8 cellular contexts compared by ENCODE assay signal in the genomic region with DNA sequence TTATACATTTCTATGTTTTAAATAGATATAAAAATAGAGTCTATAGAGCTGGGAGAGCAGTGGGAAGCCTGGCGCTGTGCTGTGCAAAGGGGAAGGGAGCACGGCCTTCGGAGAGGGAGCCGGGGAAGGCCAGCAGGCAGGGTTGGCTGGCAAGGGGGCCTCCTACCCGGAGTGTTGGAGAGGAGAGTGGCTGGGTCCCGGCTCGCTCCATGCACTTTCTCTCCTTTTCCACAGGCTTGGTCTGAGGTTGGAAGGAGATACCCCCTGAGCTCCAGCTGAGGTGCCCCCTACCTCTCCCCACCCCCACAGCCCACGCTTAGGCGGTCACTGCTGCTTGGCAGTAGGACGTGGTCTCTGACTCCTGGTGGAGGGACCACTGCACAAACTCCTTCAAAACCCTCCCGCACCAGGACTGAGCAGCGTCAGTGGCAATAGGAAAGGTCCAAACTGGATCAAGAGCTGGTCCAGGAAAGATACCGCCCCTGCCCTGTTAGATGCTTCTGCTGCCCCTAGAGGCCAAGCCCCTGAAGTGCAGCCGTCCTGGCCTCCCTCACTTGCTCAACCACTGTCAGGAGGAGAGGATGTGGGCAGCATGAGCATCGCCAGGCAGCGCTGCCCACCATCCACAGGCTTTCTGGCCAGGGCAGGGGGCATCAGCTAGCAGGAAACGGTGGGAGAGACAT. TPM values are rescaled to one million over a fixed set of nuclear protein-coding genes. Genes with fewer than 3 reads are reported as not detected.
DNase-seq lines count a peak whose midpoint lies in the region; ATAC-seq, FAIRE-seq and TF ChIP-seq lines count a peak whose summit lies in the region.

No MANE protein-coding gene starts in this region.

- H3K4me3 ChIP-seq in endothelial cell of umbilical vein (replicated peaks in 1 of 3; ENCODE audit: insufficient read depth in 1 of 3, low read depth in 1 of 3, low read length in 3 of 3) = no peak overlapping the region
- H3K4me3 ChIP-seq in naive thymus-derived CD4-positive, alpha-beta T cell (ENCODE audit: low read length) = no peak overlapping the region

- H3K27me3 Mint-ChIP-seq in HFFc6 (ENCODE audit: insufficient read depth) = peaks cover 25% of the 10 kb centered on the region
- peaks cover 3 to 19% (median 15%) of the 10 kb centered on the region in 5 donors for H3K27me3 Mint-ChIP-seq in naive thymus-derived CD4-positive, alpha-beta T cell
- H3K27me3 Mint-ChIP-seq in stimulated activated memory B cell treated with anti-CD40 and anti-IgM and Interleukin-4, amounts not matched to agents 10 μg/mL and 1 μg/mL and 100 μg/mL, for 72 hours = peaks cover 35% of the 10 kb centered on the region

- H3K27me3 ChIP-seq in endothelial cell of umbilical vein (ENCODE audit: control insufficient read depth in 2 of 2, insufficient read depth in 2 of 2, low read length in 2 of 2) = peaks cover 4 to 12% of the 10 kb centered on the region in 2 experiments
- no peaks in the 10 kb centered on the region for H3K27me3 ChIP-seq in naive thymus-derived CD4-positive, alpha-beta T cell (ENCODE audit: control insufficient read depth in 2 of 2, insufficient read depth in 2 of 2, low read length in 2 of 2)

- POLR2A ChIA-PET in endothelial cell of umbilical vein (lab: Charles Lee) = interaction anchor here (1.1 kb wide), 1 partner anchor 9 kb away, joined by 3 read pairs; no protein-coding TSS in a partner anchor
- POLR2A ChIA-PET in naive thymus-derived CD4-positive, alpha-beta T cell (lab: Charles Lee) = no interaction called here

- H3K36me3 ChIP-seq in endothelial cell of umbilical vein (ENCODE audit: control insufficient read depth in 2 of 2, extremely low read depth in 1 of 2, insufficient read depth in 2 of 2, low read length in 2 of 2) = no peaks in the 10 kb centered on the region
- H3K36me3 ChIP-seq in naive thymus-derived CD4-positive, alpha-beta T cell (ENCODE audit: control insufficient read depth in 2 of 3, insufficient read depth in 3 of 3, low read length in 3 of 3) = no peaks in the 10 kb centered on the region

- no peaks in the 10 kb centered on the region for H3K9me1 ChIP-seq in endothelial cell of umbilical vein (replicated peaks; ENCODE audit: control insufficient read depth, extremely low read depth, insufficient read depth, low read length)

- CTCF ChIA-PET in endothelial cell of umbilical vein (lab: Charles Lee) = interaction anchor here (0.7 to 3.1 kb wide), 26 partner anchors 8 to 538 kb away, joined by 3 to 35 read pairs (median 3); no protein-coding TSS in a partner anchor
- CTCF ChIA-PET in naive thymus-derived CD4-positive, alpha-beta T cell (lab: Charles Lee) = interaction anchor here (0.6 kb wide), 2 partner anchors 14 to 39 kb away, joined by 3 read pairs; no protein-coding TSS in a partner anchor

- H3K9me3 ChIP-seq in endothelial cell of umbilical vein (replicated peaks; ENCODE audit: control insufficient read depth, insufficient read depth, low read length) = no peaks in the 10 kb centered on the region
- H3K9me3 ChIP-seq in naive thymus-derived CD4-positive, alpha-beta T cell (ENCODE audit: control insufficient read depth in 2 of 3, low read length in 3 of 3) = no peaks in the 10 kb centered on the region

- intact Hi-C loops in endothelial cell of umbilical vein (cut with micrococcal nuclease) = loop anchor here (2.0 kb wide), 1 partner anchor 122 kb away; no protein-coding TSS in a partner anchor
- intact Hi-C loops in naive thymus-derived CD4-positive, alpha-beta T cell (cut with micrococcal nuclease) = loop anchor here in 1 of 2 donors (2.0 kb wide), 1 partner anchor 122 kb away; no protein-coding TSS in a partner anchor

- H3K4me2 ChIP-seq in endothelial cell of umbilical vein (ENCODE audit: insufficient read depth, low read length) = no peak overlapping the region

- H3K9me3 Mint-ChIP-seq in HFFc6 = no peaks in the 10 kb centered on the region
- H3K9me3 Mint-ChIP-seq in naive thymus-derived CD4-positive, alpha-beta T cell = peaks cover 0 to 3% (median 0%) of the 10 kb centered on the region in 11 donors
- H3K9me3 Mint-ChIP-seq in stimulated activated memory B cell treated with anti-CD40 and anti-IgM and Interleukin-4, amounts not matched to agents 10 μg/mL and 1 μg/mL and 100 μg/mL, for 72 hours = no peaks in the 10 kb centered on the region

- H3K9ac ChIP-seq in endothelial cell of umbilical vein (replicated peaks; ENCODE audit: extremely low read depth, insufficient read depth, low read length) = no peak overlapping the region

- H2AFZ ChIP-seq in endothelial cell of umbilical vein (ENCODE audit: low read depth, low read length) = no peak overlapping the region

- TF ChIP-seq CTCF in GM10266 (IDR thresholded peaks at IDR 0.05; ENCODE audit: control insufficient read depth, insufficient read depth, low read depth, missing control alignments) (peak; percentile 74), HFFc6 (IDR thresholded peaks at IDR 0.05) (peak; percentile 85), endothelial cell of umbilical vein (IDR thresholded peaks at IDR 0.05; ENCODE audit: extremely low read depth in 1 of 2, insufficient read depth in 1 of 2, low read depth in 1 of 2, low read length in 2 of 2) (peak; percentile 73 to 91)

- no peaks in the 10 kb centered on the region for H3K79me2 ChIP-seq in endothelial cell of umbilical vein (ENCODE audit: control insufficient read depth, insufficient read depth, low read length)

- H3K4me1 Mint-ChIP-seq in HFFc6 (ENCODE audit: low read depth) = no peaks in the 10 kb centered on the region
- H3K4me1 Mint-ChIP-seq in naive thymus-derived CD4-positive, alpha-beta T cell = peaks cover 0 to 3% (median 0%) of the 10 kb centered on the region in 7 donors
- no peaks in the 10 kb centered on the region for H3K4me1 Mint-ChIP-seq in stimulated activated memory B cell treated with anti-CD40 and anti-IgM and Interleukin-4, amounts not matched to agents 10 μg/mL and 1 μg/mL and 100 μg/mL, for 72 hours

- no peak for TF ChIP-seq POLR2A in endothelial cell of umbilical vein (IDR thresholded peaks at IDR 0.05; ENCODE audit: low read depth, low read length)

- peak; percentile 58 for FAIRE-seq in endothelial cell of umbilical vein (lab: Jason Lieb, UNC)

- H3K27ac ChIP-seq in endothelial cell of umbilical vein (ENCODE audit: insufficient read depth, low read depth, low read length) = no peak overlapping the region
- H3K27ac ChIP-seq in naive thymus-derived CD4-positive, alpha-beta T cell (ENCODE audit: low read depth, low read length) = no peak overlapping the region

- no peak overlapping the region for H3K4me3 Mint-ChIP-seq in HFFc6
- no peak overlapping the region for H3K4me3 Mint-ChIP-seq in naive thymus-derived CD4-positive, alpha-beta T cell
- H3K4me3 Mint-ChIP-seq in stimulated activated memory B cell treated with anti-CD40 and anti-IgM and Interleukin-4, amounts not matched to agents 10 μg/mL and 1 μg/mL and 100 μg/mL, for 72 hours = no peak overlapping the region

- dilution Hi-C loops in endothelial cell of umbilical vein (cut with MboI; ENCODE audit: extremely low pct_ligation_motif_present, low sequenced_read_pairs) = no loop called here

- H4K20me1 ChIP-seq in endothelial cell of umbilical vein (replicated peaks; ENCODE audit: control insufficient read depth, extremely low read depth, insufficient read depth, low read length) = no peaks in the 10 kb centered on the region

- BruUV-seq in endothelial cell of umbilical vein (replicated peaks; lab: Mats Ljungman, UMichigan) = no TSS peak

- peak; percentile 82 for ATAC-seq in naive thymus-derived CD4-positive, alpha-beta T cell
- ATAC-seq in stimulated activated memory B cell treated with anti-CD40 and anti-IgM and Interleukin-4, amounts not matched to agents 10 μg/mL and 1 μg/mL and 100 μg/mL, for 72 hours = peak; percentile 55

- no peak overlapping the region for H3K27ac Mint-ChIP-seq in HFFc6
- H3K27ac Mint-ChIP-seq in naive thymus-derived CD4-positive, alpha-beta T cell = no peak overlapping the region
- no peak overlapping the region for H3K27ac Mint-ChIP-seq in stimulated activated memory B cell treated with anti-CD40 and anti-IgM and Interleukin-4, amounts not matched to agents 10 μg/mL and 1 μg/mL and 100 μg/mL, for 72 hours

- H3K36me3 Mint-ChIP-seq in HFFc6 (ENCODE audit: low read depth) = no peaks in the 10 kb centered on the region
- H3K36me3 Mint-ChIP-seq in naive thymus-derived CD4-positive, alpha-beta T cell = peaks cover 0 to 3% (median 0%) of the 10 kb centered on the region in 5 donors
- no peaks in the 10 kb centered on the region for H3K36me3 Mint-ChIP-seq in stimulated activated memory B cell treated with anti-CD40 and anti-IgM and Interleukin-4, amounts not matched to agents 10 μg/mL and 1 μg/mL and 100 μg/mL, for 72 hours

- DNase-seq in GM10266 (ENCODE audit: extremely low spot score) (peak; percentile 82), HFFc6 (peak; percentile 32), NCI-H82 (lab: John Stamatoyannopoulos, UW) (peak; percentile 68), endothelial cell of umbilical vein (ENCODE audit: low read depth, low spot score) (peak; percentile 52), NCI-H524 treated with DMSO at 0.1 percent for 48 hours (lab: John Stamatoyannopoulos, UW) (no peak)
- peak; percentile 3 to 14 for DNase-seq in activated CD8-positive, alpha-beta memory T cell treated with anti-CD3 and anti-CD28 coated beads for 4 hours (ENCODE audit: low read depth in 2 of 2)
- peak in 8 of 9 donors; percentile 16 to 53 (median 32) for DNase-seq in naive thymus-derived CD4-positive, alpha-beta T cell

- no peaks in the 10 kb centered on the region for H3K4me1 ChIP-seq in endothelial cell of umbilical vein (ENCODE audit: control insufficient read depth, extremely low read depth, insufficient read depth, low read length)
- H3K4me1 ChIP-seq in naive thymus-derived CD4-positive, alpha-beta T cell (ENCODE audit: control insufficient read depth in 2 of 2, insufficient read depth in 2 of 2, low read length in 2 of 2) = no peaks in the 10 kb centered on the region

TF ChIP-seq in endothelial cell of umbilical vein, 7 proteins besides CTCF, POLR2A, EP300 and RAD21 (continues in another document):
- no peak for TF ChIP-seq MAX (IDR thresholded peaks at IDR 0.05; ENCODE audit: insufficient read depth, insufficient read length)

RNA-seq across cellular contexts. Expression of gene SYT13, which starts 52.9 kb away (rescaled TPM):
- not detected for total RNA-seq in HFFc6 (2021; fragmentation: NEBNext Ultra II Directional; extraction: Animal tissue kit (Norgen Biotek cat#: 25700))
- not detected in 2 replicates for total RNA-seq in endothelial cell of umbilical vein
- not detected in 2 replicates for polyA plus RNA-seq in endothelial cell of umbilical vein
- polyA plus RNA-seq in endothelial cell of umbilical vein (2011; cell fraction: cytosol; rRNA removed) = not detected in 2 replicates
- not detected in 2 replicates for polyA plus RNA-seq in endothelial cell of umbilical vein (2011; cell fraction: nucleus; rRNA removed)
- polyA plus RNA-seq in endothelial cell of umbilical vein (2012) = not detected in 2 replicates
- polyA minus RNA-seq in endothelial cell of umbilical vein = not detected in 2 replicates
- polyA minus RNA-seq in endothelial cell of umbilical vein (2011; cell fraction: cytosol; rRNA and poly(A)+ RNA removed) = not detected
- not detected in 2 replicates for polyA minus RNA-seq in endothelial cell of umbilical vein (2011; cell fraction: nucleus; rRNA and poly(A)+ RNA removed)
- total RNA-seq in naive thymus-derived CD4-positive, alpha-beta T cell = not detected
- polyA plus RNA-seq in naive thymus-derived CD4-positive, alpha-beta T cell = not detected
